16 cellular contexts compared by ENCODE assay signal in the genomic region with DNA sequence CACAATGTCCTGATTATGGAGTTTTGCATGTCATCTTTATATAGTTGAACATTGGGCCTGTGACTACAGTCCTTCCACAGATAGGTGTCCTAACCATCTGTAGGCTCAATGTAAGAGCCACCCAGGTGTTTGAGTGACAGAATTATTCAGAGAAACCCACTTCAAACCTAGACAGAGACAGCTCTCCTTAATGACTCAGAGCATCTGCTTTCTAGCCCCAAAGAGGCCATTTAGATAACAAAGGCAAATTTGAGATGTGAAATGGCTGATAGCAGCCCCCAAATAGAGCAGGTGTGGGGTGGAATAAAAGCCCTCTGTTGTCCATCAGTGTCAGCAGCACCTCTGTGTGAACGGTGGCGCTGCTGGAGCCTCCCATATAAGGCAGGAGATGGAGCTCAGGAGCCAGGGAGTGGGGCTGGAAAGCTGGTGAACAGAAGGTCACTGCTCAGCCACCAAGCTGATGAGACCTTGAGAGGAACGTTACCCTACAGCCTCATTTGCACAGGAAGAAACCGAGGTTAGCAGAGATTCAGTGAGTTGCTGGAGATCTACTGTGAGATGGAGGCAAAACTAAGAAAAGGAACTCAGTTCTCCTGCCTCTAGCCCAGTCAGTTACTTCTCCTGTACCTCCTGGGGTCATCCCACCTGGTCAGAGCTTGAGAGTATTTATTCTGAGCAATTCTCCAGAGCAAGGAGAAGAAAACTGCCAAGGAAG.
A peak's percentile ranks its signal among the peaks of the same experiment; 100 is the strongest.
DNase-seq lines count a peak whose midpoint lies in the region; ATAC-seq, FAIRE-seq and TF ChIP-seq lines count a peak whose summit lies in the region.
"Had no signal": no experiment of that assay in that cellular context is flagged by ENCODE, and none has a peak within 500 bp of the region (broad histone marks: within the 10 kb centered on the region; RNA-seq: fewer than 3 reads in every experiment).

No MANE protein-coding gene starts in this region.

- no peak overlapping the region for H3K4me3 ChIP-seq in BLaER1
- no peak overlapping the region for H3K4me3 ChIP-seq in H1 (ENCODE audit: extremely low read depth in 1 of 4, insufficient read depth in 2 of 4, low read depth in 3 of 4, low read length in 4 of 4)
- H3K4me3 ChIP-seq: adrenal gland, pancreas, skin epidermis had no signal

- no peak overlapping the region for H4K8ac ChIP-seq in H1 (ENCODE audit: extremely low read depth, insufficient read depth, low read length)

- H2AK5ac ChIP-seq in H1 (ENCODE audit: low read depth, low read length), result no peak overlapping the region

- no peak overlapping the region for H3K4ac ChIP-seq in H1 (replicated peaks; ENCODE audit: insufficient read length, low read depth, low read length)

- no peak overlapping the region for H3K23ac ChIP-seq in H1 (ENCODE audit: insufficient read length)

- DNase-seq in GM19239 (ENCODE audit: insufficient read length, low spot score), result no peak
- peak; percentile 3 for DNase-seq in NCI-H69 (lab: John Stamatoyannopoulos, UW)
- no peak for DNase-seq in H1 (ENCODE audit: low read depth in 1 of 2, low spot score in 2 of 2)
- DNase-seq in NCI-H2081 (lab: John Stamatoyannopoulos, UW), result no peak
- no peak for DNase-seq in NCI-H1694 (lab: John Stamatoyannopoulos, UW)
- DNase-seq in activated CD4-positive, alpha-beta T cell treated with anti-CD3 and anti-CD28 coated beads, Interleukin-2, amount 50 U/mL, for 48 hours, result no peak
- DNase-seq: adrenal gland, Calu3, left colon, pancreas, WERI-Rb-1 had no signal

- H3K27me3 ChIP-seq in BLaER1, result no peaks in the 10 kb centered on the region
- no peaks in the 10 kb centered on the region for H3K27me3 ChIP-seq in H1 (replicated peaks in 1 of 4; ENCODE audit: control insufficient read depth in 3 of 4, extremely low read depth in 1 of 4, insufficient read depth in 3 of 4, low read length in 3 of 4)
- H3K27me3 ChIP-seq: adrenal gland, pancreas had no signal

- peak overlapping the region; percentile 56; the same call in 1 of the 2 replicates for H2AFZ ChIP-seq in H1 (ENCODE audit: low read length)

- H3K79me1 ChIP-seq in H1 (ENCODE audit: low read depth, low read length), result no peaks in the 10 kb centered on the region

- H3K4me1 ChIP-seq in BLaER1, result peaks cover 64% of the 10 kb centered on the region
- H3K4me1 ChIP-seq in H1 (replicated peaks in 1 of 4; ENCODE audit: control insufficient read depth in 3 of 4, insufficient read depth in 4 of 4, low read length in 3 of 4), result peaks cover 0 to 2% (median 0%) of the 10 kb centered on the region in 4 experiments; a peak in 1 of 7 replicates
- H3K4me1 ChIP-seq: adrenal gland, pancreas had no signal

- no peak for ATAC-seq in HG02759 (IDR thresholded peaks at IDR 0.05; ENCODE audit: unreplicated experiment)
- ATAC-seq: left colon; pancreas; stimulated activated effector memory CD8-positive, alpha-beta T cell treated with anti-CD3 and anti-CD28 coated beads, Interleukin-12 subunit alpha, Interleukin-12 subunit beta, amount 100 ng/mL, for 72 hours had no signal

- peak; percentile 83 for FAIRE-seq in GM19239 (lab: Jason Lieb, UNC)
- no peak for FAIRE-seq in H1 (lab: Jason Lieb, UNC)
- FAIRE-seq: HTR-8/SVneo, pancreas had no signal

- H4K91ac ChIP-seq in H1 (replicated peaks; ENCODE audit: insufficient read length, low read length), result no peak overlapping the region

- H3K9me3 ChIP-seq in BLaER1, result peaks cover 9% of the 10 kb centered on the region
- no peaks in the 10 kb centered on the region for H3K9me3 ChIP-seq in H1 (ENCODE audit: insufficient read depth in 2 of 2, low read depth in 1 of 2, low read length in 1 of 2)
- H3K9me3 ChIP-seq: adrenal gland, pancreas had no signal

- H3K4me2 ChIP-seq in BLaER1, result peak overlapping the region; percentile 31
- H3K4me2 ChIP-seq in H1 (ENCODE audit: insufficient read depth in 1 of 2, low read depth in 2 of 2, low read length in 2 of 2), result no peak overlapping the region

- H3K23me2 ChIP-seq in H1 (ENCODE audit: low read depth, low read length), result no peaks in the 10 kb centered on the region

- WGBS in H1 (ENCODE audit: extremely low coverage in 1 of 2, insufficient coverage in 1 of 2, insufficient read length in 1 of 2, insufficient replicate concordance in 2 of 2, low coverage in 1 of 2, low lambda C conversion rate in 2 of 2, missing lambda C conversion rate in 1 of 2), 2 experiments, result 72% methylated on average over 4 of the region's 4 CpGs; no CpG with 5 or more reads in 1 of the 2 experiments

- H4K5ac ChIP-seq in H1 (ENCODE audit: insufficient read length, low read depth, low read length), result no peak overlapping the region

- no peaks in the 10 kb centered on the region for H3K36me3 ChIP-seq in BLaER1
- no peaks in the 10 kb centered on the region for H3K36me3 ChIP-seq in H1 (ENCODE audit: control insufficient read depth in 2 of 4, insufficient read depth in 4 of 4, low read length in 3 of 4)
- H3K36me3 ChIP-seq: adrenal gland, pancreas, WERI-Rb-1 had no signal

- H3K14ac ChIP-seq in H1 (ENCODE audit: insufficient read length), result no peak overlapping the region

- H2BK120ac ChIP-seq in H1 (replicated peaks; ENCODE audit: low read depth, low read length), result no peak overlapping the region

- CTCF ChIA-PET in H1 (lab: Charles Lee; ENCODE audit: partially characterized antibody), result interaction anchor here (0.9 to 1.7 kb wide), 2 partner anchors 10 kb away, joined by 3 read pairs; no protein-coding TSS in a partner anchor

- no peak overlapping the region for H2BK15ac ChIP-seq in H1 (ENCODE audit: low read length)

- H3K9ac ChIP-seq in BLaER1 (no peak overlapping the region), H1 (replicated peaks in 1 of 4; ENCODE audit: extremely low read depth in 1 of 4, low read depth in 3 of 4, low read length in 3 of 4) (no peak overlapping the region; a peak in 1 of 7 replicates)

- no peaks in the 10 kb centered on the region for H3K79me2 ChIP-seq in H1 (ENCODE audit: control insufficient read depth in 1 of 2, insufficient read depth in 2 of 2, low read length in 2 of 2)

- TF ChIP-seq RAD21 in H1 (IDR thresholded peaks at IDR 0.05 in 1 of 2, conservative IDR thresholded peaks at IDR 0.05 in 1 of 2; ENCODE audit: low read depth in 2 of 2, low read length in 2 of 2), result 0 out of 4 replicates have a peak, but pooled peaks of 1 of the 2 experiments have one; percentile 20

- no peak overlapping the region for H2BK12ac ChIP-seq in H1 (ENCODE audit: low read depth, low read length)

- TF ChIP-seq POLR2A in H1 (IDR thresholded peaks at IDR 0.05; ENCODE audit: control extremely low read depth in 1 of 2, low read depth in 2 of 2, low read length in 2 of 2), result no peak

- POLR2A ChIA-PET in H1 (lab: Charles Lee; ENCODE audit: partially characterized antibody), result no interaction called here

- H3K18ac ChIP-seq in H1 (ENCODE audit: extremely low read depth, low read length), result no peak overlapping the region

- H3K27ac ChIP-seq in BLaER1, result peak overlapping the region; percentile 65
- no peak overlapping the region for H3K27ac ChIP-seq in H1 (ENCODE audit: low read depth, low read length)
- H3K27ac ChIP-seq: adrenal gland, pancreas, skin epidermis, WERI-Rb-1 had no signal

- no peak overlapping the region for H3K56ac ChIP-seq in H1 (replicated peaks; ENCODE audit: insufficient read length, low read depth, low read length)

- H4K20me1 ChIP-seq in BLaER1 (no peaks in the 10 kb centered on the region), H1 (replicated peaks in 1 of 2; ENCODE audit: control insufficient read depth in 1 of 2, insufficient read depth in 2 of 2, low read length in 2 of 2) (no peaks in the 10 kb centered on the region)

- H2BK5ac ChIP-seq in H1 (ENCODE audit: low read depth, low read length), result 0 out of 2 replicates have a peak overlapping the region, but pooled peaks have one; percentile 4

- no peak overlapping the region; the same call in 1 of the 2 replicates for H2BK20ac ChIP-seq in H1 (ENCODE audit: low read length)

- no peak for TF ChIP-seq EP300 in H1 (IDR thresholded peaks at IDR 0.05; ENCODE audit: borderline replicate concordance in 1 of 2, low read depth in 2 of 2, low read length in 2 of 2)

- no peak for TF ChIP-seq CTCF in H1 (IDR thresholded peaks at IDR 0.05; ENCODE audit: control extremely low read depth in 1 of 3, insufficient read depth in 1 of 3, low read depth in 1 of 3, low read length in 3 of 3)

TF ChIP-seq in H1, 55 proteins besides CTCF, POLR2A, EP300 and RAD21:
- TF ChIP-seq SRF (IDR thresholded peaks at IDR 0.05; ENCODE audit: low read depth, low read length), result 0 out of 2 replicates have a peak, but pooled peaks have one; percentile 18
- no peak for TF ChIP-seq FOSL1 (IDR thresholded peaks at IDR 0.05; ENCODE audit: insufficient read depth, low read depth, low read length)
